14 cellular contexts compared by ENCODE assay signal in the genomic region with DNA sequence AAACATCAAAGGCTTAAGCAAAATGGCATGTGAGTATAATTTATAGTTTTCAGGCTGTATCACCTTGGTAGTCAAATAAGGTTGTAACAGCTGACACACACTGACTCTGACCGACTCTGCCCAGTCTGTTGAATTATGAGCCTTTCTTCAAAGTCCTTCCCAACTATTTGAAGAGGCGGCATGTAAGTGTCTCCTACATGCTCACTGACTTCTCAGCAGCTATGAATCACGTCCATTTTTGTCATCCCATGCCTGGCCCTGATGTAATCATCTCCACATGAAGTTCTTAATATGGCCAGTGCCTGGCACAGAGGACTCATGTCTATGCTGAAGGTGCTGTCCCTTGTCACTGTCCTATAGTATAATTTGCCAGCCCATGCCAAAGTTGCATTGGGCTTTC. TPM values are rescaled to one million over a fixed set of nuclear protein-coding genes. Genes with fewer than 3 reads are reported as not detected.
DNase-seq lines count a peak whose midpoint lies in the region; ATAC-seq and TF ChIP-seq lines count a peak whose summit lies in the region.
"Had no signal": no experiment of that assay in that cellular context is flagged by ENCODE, and none has a peak within 500 bp of the region (broad histone marks: within the 10 kb centered on the region; RNA-seq: fewer than 3 reads in every experiment).

No MANE protein-coding gene starts in this region.

- no peak overlapping the region for H2BK120ac ChIP-seq in trophoblast cell (ENCODE audit: insufficient read depth, low read length, poor library complexity)

- POLR2A ChIA-PET in PC-9 (lab: Charles Lee; ENCODE audit: unreplicated experiment) = no interaction called here

- no CpG with 5 or more reads among the region's 3 CpGs for WGBS in trophoblast cell (ENCODE audit: extremely low coverage, insufficient coverage, insufficient read length)

- DNase-seq in EL (peak; percentile 74), PC-9 (no peak), epithelial cell of prostate (ENCODE audit: low read depth, low spot score) (peak; percentile 33), trophoblast cell (peak; percentile 78 to 88), GF-D8 (lab: John Stamatoyannopoulos, UW) (no peak), posterior vena cava (ENCODE audit: low spot score) (no peak), amygdala (lab: John Stamatoyannopoulos, UW) (no peak)
- DNase-seq: DMS79; NCI-H1105; NCI-H524; stimulated activated naive B cell treated with anti-CD40 and anti-IgM and Interleukin-4, amounts not matched to agents 10 μg/mL and 1 μg/mL and 100 μg/mL, for 72 hours had no signal

- H3K9me3 ChIP-seq in PC-9 (ENCODE audit: insufficient read depth, low read depth) (no peaks in the 10 kb centered on the region), trophoblast cell (ENCODE audit: insufficient read depth, low read depth, low read length) (no peaks in the 10 kb centered on the region)

- H3K4me3 ChIP-seq in PC-9 (no peak overlapping the region), trophoblast cell (ENCODE audit: low read depth, low read length) (no peak overlapping the region)
- H3K4me3 ChIP-seq: cardiac muscle cell had no signal

- no peak overlapping the region for H2BK5ac ChIP-seq in trophoblast cell (ENCODE audit: low read depth, low read length, poor library complexity)

- no peaks in the 10 kb centered on the region for H3K79me2 ChIP-seq in PC-9 (ENCODE audit: low read depth)
- peaks cover 3% of the 10 kb centered on the region for H3K79me2 ChIP-seq in trophoblast cell (ENCODE audit: control insufficient read depth, insufficient read depth, low read length, poor library complexity)

- no peaks in the 10 kb centered on the region for H3K9me2 ChIP-seq in PC-9 (ENCODE audit: insufficient read depth)

- H3K27me3 ChIP-seq in PC-9 (ENCODE audit: insufficient read depth, low read depth) (no peaks in the 10 kb centered on the region), trophoblast cell (ENCODE audit: insufficient read depth, low read length) (no peaks in the 10 kb centered on the region)
- H3K27me3 ChIP-seq: cardiac muscle cell had no signal

- H2AK5ac ChIP-seq in trophoblast cell (ENCODE audit: low read length) = no peak overlapping the region

- H2AFZ ChIP-seq in PC-9 (0 out of 2 replicates have a peak overlapping the region, but pooled peaks have one; percentile 4), trophoblast cell (ENCODE audit: insufficient read depth, low read length, poor library complexity) (no peak overlapping the region)

- CTCF ChIA-PET in PC-9 (lab: Charles Lee) = no interaction called here

- no peak for TF ChIP-seq CTCF in PC-9 (conservative IDR thresholded peaks at IDR 0.05)

- no peak overlapping the region for H2BK12ac ChIP-seq in trophoblast cell (ENCODE audit: low read length)

- H3K4me2 ChIP-seq in PC-9 (no peak overlapping the region), trophoblast cell (ENCODE audit: low read length) (no peak overlapping the region)

- BruUV-seq in PC-9 (replicated peaks; lab: Mats Ljungman, UMichigan) = no TSS peak

- H3K27ac ChIP-seq in PC-9 (no peak overlapping the region), epithelial cell of prostate (peak overlapping the region; percentile 46), trophoblast cell (ENCODE audit: low read depth, low read length) (no peak overlapping the region)
- H3K27ac ChIP-seq: cardiac muscle cell had no signal

- H4K8ac ChIP-seq in trophoblast cell (ENCODE audit: low read depth, low read length) = no peak overlapping the region

- no peaks in the 10 kb centered on the region for H3K36me3 ChIP-seq in PC-9 (ENCODE audit: low read depth)
- no peaks in the 10 kb centered on the region for H3K36me3 ChIP-seq in trophoblast cell (ENCODE audit: control insufficient read depth in 1 of 2, insufficient read depth in 2 of 2, low read length in 2 of 2)
- H3K36me3 ChIP-seq: cardiac muscle cell had no signal

- H3K14ac ChIP-seq in trophoblast cell (ENCODE audit: low read length) = no peak overlapping the region

- peaks cover 9% of the 10 kb centered on the region for H3K79me1 ChIP-seq in trophoblast cell (ENCODE audit: low read length)

- peaks cover 41% of the 10 kb centered on the region for H3K4me1 ChIP-seq in PC-9 (replicated peaks; ENCODE audit: insufficient read depth)
- peaks cover 5 to 6% of the 10 kb centered on the region in 2 experiments for H3K4me1 ChIP-seq in trophoblast cell (ENCODE audit: control insufficient read depth in 1 of 2, insufficient read depth in 2 of 2, low read length in 2 of 2)

- intact Hi-C loops in PC-9 (cut with micrococcal nuclease; ENCODE audit: unreplicated experiment) = loop anchor here (10.0 kb wide), 1 partner anchor 376 kb away; a partner anchor contains a TSS
- intact Hi-C loops in posterior vena cava (cut with DNase I) = loop anchor here in 1 of 2 donors (10.0 kb wide), 1 partner anchor 164 kb away; a partner anchor contains a TSS

- no peak for ATAC-seq in GM21447 (IDR thresholded peaks at IDR 0.05; ENCODE audit: unreplicated experiment)
- ATAC-seq: activated CD4-positive, CD25-positive, alpha-beta regulatory T cell treated with anti-CD3 and anti-CD28 coated beads, Interleukin-2, amount 50 U/mL, for 24 hours; stimulated activated naive B cell treated with anti-CD40 and anti-IgM and Interleukin-4, amounts not matched to agents 10 μg/mL and 1 μg/mL and 100 μg/mL, for 72 hours had no signal

- no peak overlapping the region for H4K12ac ChIP-seq in trophoblast cell (ENCODE audit: low read depth, low read length)

- no peak overlapping the region for H3K18ac ChIP-seq in trophoblast cell (ENCODE audit: low read length)

- H3K4ac ChIP-seq in trophoblast cell (ENCODE audit: low read depth, low read length) = no peak overlapping the region

- peaks cover 36% of the 10 kb centered on the region for H3F3A ChIP-seq in PC-9 (ENCODE audit: insufficient read depth, low read depth)

- no peak overlapping the region for H3K9ac ChIP-seq in trophoblast cell (ENCODE audit: low read length)

- H4K91ac ChIP-seq in trophoblast cell (ENCODE audit: low read depth, low read length) = no peak overlapping the region

- no peaks in the 10 kb centered on the region for H4K20me1 ChIP-seq in PC-9 (ENCODE audit: insufficient read depth)

- no peak overlapping the region for H3K23ac ChIP-seq in trophoblast cell (ENCODE audit: low read length)

RNA-seq across cellular contexts. Expression of a gene that starts 5.1 kb away (rescaled TPM):
- total RNA-seq in PC-9 (2021) (75.9 and 141 TPM in 2 replicates), posterior vena cava (10 to 100 TPM; 35.4 to 42.5 TPM)
- 64.1 and 68.0 TPM in 2 replicates for polyA plus RNA-seq in trophoblast cell (2013)

RNA-seq across cellular contexts. Expression of a gene that starts 41.3 kb away (rescaled TPM):
- total RNA-seq in PC-9 (2021) = 51.9 and 60.6 TPM in 2 replicates
- 16.2 and 16.4 TPM in 2 replicates for polyA plus RNA-seq in trophoblast cell (2013)
- 10 to 100 TPM; 34.8 to 46.2 TPM for total RNA-seq in posterior vena cava

Comparison
In these comparisons a context has a peak if more than half of its experiments do, and no peak if none do; other contexts are left out.
1. DNase-seq: peak in EL (single experiment), epithelial cell of prostate (single experiment) and trophoblast cell (2 of 2); none in PC-9 (0 of 2), GF-D8 (single experiment), posterior vena cava (single experiment) and amygdala (0 of 56).